In the genomic region with DNA sequence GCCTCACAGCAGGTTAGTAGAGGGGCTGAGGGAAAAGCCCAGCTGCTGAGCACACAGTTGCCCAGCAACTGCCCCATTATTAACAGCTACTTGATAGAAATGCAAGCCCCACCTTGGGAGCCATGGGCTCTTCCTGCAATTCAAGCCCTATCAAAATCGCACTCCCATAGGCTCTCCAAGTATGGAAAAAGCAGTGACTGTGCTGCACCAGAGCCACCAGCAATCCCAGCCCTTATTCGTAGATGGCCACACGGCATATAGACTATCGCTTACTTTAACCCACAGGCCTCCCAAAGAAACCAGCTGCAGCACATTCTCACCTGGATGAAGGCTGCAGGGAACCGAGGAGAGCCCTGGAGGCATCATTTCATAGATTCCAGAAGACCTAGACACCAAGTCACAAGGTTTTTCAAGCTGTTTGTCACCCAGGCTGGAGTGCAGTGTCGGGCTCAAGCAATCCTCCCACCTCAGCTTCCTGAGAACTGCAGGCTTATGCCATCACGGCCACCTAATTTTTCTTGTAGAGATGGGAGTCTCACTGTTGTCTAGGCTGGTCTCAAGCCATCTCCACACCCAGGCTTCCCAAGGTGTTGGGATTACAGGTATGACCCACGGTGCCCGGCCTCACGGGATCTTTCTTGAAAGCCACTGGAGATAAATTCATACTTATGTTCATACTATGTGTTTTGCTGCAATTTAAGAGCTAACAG, we compare ENCODE assay signal across 9 cellular contexts. TPM values are rescaled to one million over a fixed set of nuclear protein-coding genes. Genes with fewer than 3 reads are reported as not detected.
DNase-seq lines count a peak whose midpoint lies in the region; ATAC-seq and TF ChIP-seq lines count a peak whose summit lies in the region.
"Had no signal": no experiment of that assay in that cellular context is flagged by ENCODE, and none has a peak within 500 bp of the region (broad histone marks: within the 10 kb centered on the region; RNA-seq: fewer than 3 reads in every experiment).

No MANE protein-coding gene starts in this region.

- H3K27ac ChIP-seq in cardiac muscle cell (peak overlapping the region; percentile 74), right atrium auricular region (no peak overlapping the region)
- H3K27ac ChIP-seq: right lobe of liver had no signal

- no peak for TF ChIP-seq CTCF in cardiac muscle cell (IDR thresholded peaks at IDR 0.05; ENCODE audit: low read depth, low read length)
- TF ChIP-seq CTCF in right atrium auricular region (IDR thresholded peaks at IDR 0.05), result no peak
- no peak for TF ChIP-seq CTCF in type B pancreatic cell (conservative IDR thresholded peaks at IDR 0.05)

- H3K36me3 Mint-ChIP-seq in type B pancreatic cell, result peaks cover 32% of the 10 kb centered on the region

- no peaks in the 10 kb centered on the region for H3K9me3 Mint-ChIP-seq in type B pancreatic cell

- peak; percentile 17 for ATAC-seq in SK-N-SH treated with all-trans-retinoic acid at 6 μM for 48 hours

- peaks cover 13% of the 10 kb centered on the region for H3K4me1 Mint-ChIP-seq in type B pancreatic cell (ENCODE audit: unreplicated experiment)

- peak in 1 of 2 donors; percentile 24 for DNase-seq in cardiac muscle cell (ENCODE audit: low read depth in 1 of 2, low spot score in 1 of 2)
- no peak for DNase-seq in cardiac septum (ENCODE audit: low spot score)
- peak; percentile 52 for DNase-seq in right atrium auricular region (ENCODE audit: low spot score)
- DNase-seq in type B pancreatic cell (ENCODE audit: extremely low spot score, unreplicated experiment), result no peak
- no peak for DNase-seq in HuH-7 (ENCODE audit: low spot score)
- no peak for DNase-seq in iPS-NIHi11 (ENCODE audit: low spot score)
- no peak for DNase-seq in OCI-M2 (lab: John Stamatoyannopoulos, UW; ENCODE audit: unreplicated experiment)

- H3K27ac Mint-ChIP-seq in type B pancreatic cell, result peak overlapping the region; percentile 87

- no peaks in the 10 kb centered on the region for H3K27me3 Mint-ChIP-seq in type B pancreatic cell

- H3K4me1 ChIP-seq in cardiac muscle cell (ENCODE audit: low read depth) (peaks cover 13% of the 10 kb centered on the region), right atrium auricular region (no peaks in the 10 kb centered on the region)
- H3K4me1 ChIP-seq: right lobe of liver had no signal

- no peak overlapping the region for H3K4me3 Mint-ChIP-seq in type B pancreatic cell

- intact Hi-C loops in cardiac septum (cut with DNase I), result loop anchor here (5.0 kb wide), 1 partner anchor 346 kb away; no protein-coding TSS in a partner anchor

- peaks cover 39% of the 10 kb centered on the region for H3K36me3 ChIP-seq in cardiac muscle cell
- H3K36me3 ChIP-seq in right atrium auricular region, result peaks cover 51% of the 10 kb centered on the region

- H3K27me3 ChIP-seq in cardiac muscle cell (no peaks in the 10 kb centered on the region), right atrium auricular region (no peaks in the 10 kb centered on the region)
- H3K27me3 ChIP-seq: right lobe of liver had no signal

- H3K9me3 ChIP-seq in cardiac muscle cell (ENCODE audit: low read depth), result no peaks in the 10 kb centered on the region
- H3K9me3 ChIP-seq in right atrium auricular region, result no peaks in the 10 kb centered on the region
- H3K9me3 ChIP-seq: right lobe of liver had no signal

- H3K4me3 ChIP-seq in cardiac muscle cell (no peak overlapping the region), right atrium auricular region (no peak overlapping the region)
- H3K4me3 ChIP-seq: right lobe of liver had no signal

TF ChIP-seq in SK-N-SH treated with all-trans-retinoic acid at 6 μM for 48 hours, 23 proteins besides CTCF, POLR2A, EP300 and RAD21:
- no peak for TF ChIP-seq ISL1 (CRISPR knock-in tag; IDR thresholded peaks at IDR 0.05)
- 0 out of 2 replicates have a peak, but pooled peaks have one; percentile 21 for TF ChIP-seq TOX (CRISPR knock-in tag; IDR thresholded peaks at IDR 0.05; ENCODE audit: borderline replicate concordance)

RNA-seq across cellular contexts. Expression of a gene that starts 11.3 kb away (rescaled TPM):
- total RNA-seq in cardiac muscle cell (202 and 222 TPM in 2 replicates), cardiac septum (299 TPM), right atrium auricular region (10 to 100 TPM; 73.5 to 85.8 TPM), type B pancreatic cell (ENCODE audit: low replicate concordance) (499 and 709 TPM in 2 replicates)
- polyA plus RNA-seq in cardiac muscle cell, result 527 and 558 TPM in 2 replicates

RNA-seq across cellular contexts. Expression of a gene that starts 57.4 kb away (rescaled TPM):
- total RNA-seq in cardiac muscle cell (7.7 and 15.8 TPM in 2 replicates), cardiac septum (5.4 TPM), right atrium auricular region (1 to 10 TPM; 4.0 to 9.4 TPM), type B pancreatic cell (ENCODE audit: low replicate concordance) (6.8 and 14.4 TPM in 2 replicates)
- polyA plus RNA-seq in cardiac muscle cell, result 2.9 and 6.9 TPM in 2 replicates
